Comparison of ENCODE assay signal across 8 cellular contexts in genomic region chr1:8097077-8097799, GRCh38.
DNase-seq lines count a peak whose midpoint lies in the region; ATAC-seq and TF ChIP-seq lines count a peak whose summit lies in the region.

No MANE protein-coding gene starts in this region.

- peaks cover 3% of the 10 kb centered on the region for H3K27me3 Mint-ChIP-seq in dendritic cell treated with granulocyte-macrophage colony-stimulating factor and Interleukin-4, amounts not matched to agents 40 ng/mL and 50 ng/mL, for 4 days

- H3K4me1 ChIP-seq in PC-3 (ENCODE audit: insufficient read depth, low read length) (peaks cover 50% of the 10 kb centered on the region), trophoblast cell (ENCODE audit: control insufficient read depth in 1 of 2, insufficient read depth in 2 of 2, low read length in 2 of 2) (peaks cover 3 to 7% of the 10 kb centered on the region in 2 experiments)

- H3K79me2 ChIP-seq in PC-3 (ENCODE audit: low read length): 0 out of 2 replicates have a peak, but pooled peaks cover 4% of the 10 kb centered on the region
- no peaks in the 10 kb centered on the region for H3K79me2 ChIP-seq in trophoblast cell (ENCODE audit: control insufficient read depth, insufficient read depth, low read length, poor library complexity)

- H3K27ac ChIP-seq in PC-3 (ENCODE audit: low read length): peak overlapping the region; percentile 98
- no peak overlapping the region for H3K27ac ChIP-seq in trophoblast cell (ENCODE audit: low read depth, low read length)

- H3K36me3 Mint-ChIP-seq in dendritic cell treated with granulocyte-macrophage colony-stimulating factor and Interleukin-4, amounts not matched to agents 40 ng/mL and 50 ng/mL, for 4 days (ENCODE audit: low read depth): no peaks in the 10 kb centered on the region

- intact Hi-C loops in PC-3 (cut with micrococcal nuclease): loop anchor here (1.0 to 5.0 kb wide), 11 partner anchors 18 to 217 kb away; no protein-coding TSS in a partner anchor
- intact Hi-C loops in dendritic cell treated with granulocyte-macrophage colony-stimulating factor and Interleukin-4, amounts not matched to agents 40 ng/mL and 50 ng/mL, for 4 days (cut with micrococcal nuclease): no loop called here

- no peak overlapping the region for H3K23ac ChIP-seq in trophoblast cell (ENCODE audit: low read length)

- H3K36me3 ChIP-seq in PC-3 (ENCODE audit: low read depth, low read length) (no peaks in the 10 kb centered on the region), trophoblast cell (ENCODE audit: control insufficient read depth in 1 of 2, insufficient read depth in 2 of 2, low read length in 2 of 2) (no peaks in the 10 kb centered on the region)

- H3K4me3 ChIP-seq in PC-3 (ENCODE audit: low read length) (peak overlapping the region; percentile 27; the same call in 1 of the 2 replicates), trophoblast cell (ENCODE audit: low read depth, low read length) (no peak overlapping the region)

- H2BK12ac ChIP-seq in trophoblast cell (ENCODE audit: low read length): no peak overlapping the region

- H4K8ac ChIP-seq in trophoblast cell (ENCODE audit: low read depth, low read length): no peak overlapping the region

- H3K27me3 ChIP-seq in PC-3 (ENCODE audit: low read length): no peaks in the 10 kb centered on the region
- H3K27me3 ChIP-seq in trophoblast cell (ENCODE audit: insufficient read depth, low read length): no peaks in the 10 kb centered on the region

- no CpG with 5 or more reads among the region's 6 CpGs for WGBS in trophoblast cell (ENCODE audit: extremely low coverage, insufficient coverage, insufficient read length)

- CTCF ChIA-PET in PC-3 (lab: Charles Lee): interaction anchor here (0.7 to 1.2 kb wide), 2 partner anchors 69 to 217 kb away, joined by 5 to 8 read pairs; no protein-coding TSS in a partner anchor

- H3K4me2 ChIP-seq in PC-3 (ENCODE audit: low read length) (peak overlapping the region; percentile 76), trophoblast cell (ENCODE audit: low read length) (no peak overlapping the region)

- peak overlapping the region; percentile 84 for H3K27ac Mint-ChIP-seq in dendritic cell treated with granulocyte-macrophage colony-stimulating factor and Interleukin-4, amounts not matched to agents 40 ng/mL and 50 ng/mL, for 4 days

- no peak overlapping the region for H2BK5ac ChIP-seq in trophoblast cell (ENCODE audit: low read depth, low read length, poor library complexity)

- no peak overlapping the region for H4K12ac ChIP-seq in trophoblast cell (ENCODE audit: low read depth, low read length)

- H3K4ac ChIP-seq in trophoblast cell (ENCODE audit: low read depth, low read length): no peak overlapping the region

- no peak overlapping the region for H2AK5ac ChIP-seq in trophoblast cell (ENCODE audit: low read length)

- H3K9ac ChIP-seq in PC-3 (ENCODE audit: low read length): peak overlapping the region; percentile 92
- no peak overlapping the region for H3K9ac ChIP-seq in trophoblast cell (ENCODE audit: low read length)

- H3K14ac ChIP-seq in trophoblast cell (ENCODE audit: low read length): no peak overlapping the region

- H3K4me3 Mint-ChIP-seq in dendritic cell treated with granulocyte-macrophage colony-stimulating factor and Interleukin-4, amounts not matched to agents 40 ng/mL and 50 ng/mL, for 4 days: no peak overlapping the region

- H3F3A ChIP-seq in PC-3 (ENCODE audit: low read length, unreplicated experiment): peaks cover 16% of the 10 kb centered on the region

- H3K9me3 ChIP-seq in PC-3 (ENCODE audit: low read length) (no peaks in the 10 kb centered on the region), trophoblast cell (ENCODE audit: insufficient read depth, low read depth, low read length) (no peaks in the 10 kb centered on the region)

- H4K91ac ChIP-seq in trophoblast cell (ENCODE audit: low read depth, low read length): no peak overlapping the region

- no peak overlapping the region for H2BK120ac ChIP-seq in trophoblast cell (ENCODE audit: insufficient read depth, low read length, poor library complexity)

- H3K79me1 ChIP-seq in trophoblast cell (ENCODE audit: low read length): no peaks in the 10 kb centered on the region

- no peak for TF ChIP-seq CTCF in PC-3 (conservative IDR thresholded peaks at IDR 0.05; ENCODE audit: low read depth, low read length)

- DNase-seq in DMS79 treated with DMSO at 0.1 percent for 48 hours (lab: John Stamatoyannopoulos, UW): peak; percentile 99
- DNase-seq in PC-3: peak; percentile 98
- peak; percentile 52 to 68 for DNase-seq in trophoblast cell
- DNase-seq in GM19238 (ENCODE audit: insufficient read length, low spot score): no peak
- DNase-seq in GDM1 (lab: John Stamatoyannopoulos, UW): no peak

- H3K9me2 ChIP-seq in PC-3 (replicated peaks; ENCODE audit: low read length): no peaks in the 10 kb centered on the region

- H2AFZ ChIP-seq in PC-3 (ENCODE audit: low read length) (no peak overlapping the region), trophoblast cell (ENCODE audit: insufficient read depth, low read length, poor library complexity) (no peak overlapping the region)

- BruUV-seq in PC-3 (replicated peaks; lab: Mats Ljungman, UMichigan): TSS peak; percentile 67

- peak; percentile 80 for ATAC-seq in GM19397 (IDR thresholded peaks at IDR 0.05; ENCODE audit: unreplicated experiment)
- ATAC-seq in HG03432 (IDR thresholded peaks at IDR 0.05; ENCODE audit: unreplicated experiment): peak; percentile 91
- ATAC-seq in PC-3: peak; percentile 84

- H3K4me1 Mint-ChIP-seq in dendritic cell treated with granulocyte-macrophage colony-stimulating factor and Interleukin-4, amounts not matched to agents 40 ng/mL and 50 ng/mL, for 4 days (ENCODE audit: low read depth): peaks cover 52% of the 10 kb centered on the region

- POLR2A ChIA-PET in PC-3 (lab: Charles Lee; ENCODE audit: unreplicated experiment): interaction anchor here (0.5 to 1.7 kb wide), 10 partner anchors 19 to 229 kb away, joined by 3 to 12 read pairs (median 4); no protein-coding TSS in a partner anchor

- H4K20me1 ChIP-seq in PC-3 (ENCODE audit: low read length): no peaks in the 10 kb centered on the region

- H3K18ac ChIP-seq in trophoblast cell (ENCODE audit: low read length): no peak overlapping the region

- H3K9me3 Mint-ChIP-seq in dendritic cell treated with granulocyte-macrophage colony-stimulating factor and Interleukin-4, amounts not matched to agents 40 ng/mL and 50 ng/mL, for 4 days: no peaks in the 10 kb centered on the region

Comparison
In these comparisons a context has a peak if more than half of its experiments do, and no peak if none do; other contexts are left out.
1. DNase-seq: peak in DMS79 treated with DMSO at 0.1 percent for 48 hours (single experiment), PC-3 (single experiment) and trophoblast cell (2 of 2); none in GM19238 (single experiment) and GDM1 (single experiment).
2. Peak in every context shown above with its lines, with median percentiles within 50 percentile points of each other: ATAC-seq.